In the genomic region with DNA sequence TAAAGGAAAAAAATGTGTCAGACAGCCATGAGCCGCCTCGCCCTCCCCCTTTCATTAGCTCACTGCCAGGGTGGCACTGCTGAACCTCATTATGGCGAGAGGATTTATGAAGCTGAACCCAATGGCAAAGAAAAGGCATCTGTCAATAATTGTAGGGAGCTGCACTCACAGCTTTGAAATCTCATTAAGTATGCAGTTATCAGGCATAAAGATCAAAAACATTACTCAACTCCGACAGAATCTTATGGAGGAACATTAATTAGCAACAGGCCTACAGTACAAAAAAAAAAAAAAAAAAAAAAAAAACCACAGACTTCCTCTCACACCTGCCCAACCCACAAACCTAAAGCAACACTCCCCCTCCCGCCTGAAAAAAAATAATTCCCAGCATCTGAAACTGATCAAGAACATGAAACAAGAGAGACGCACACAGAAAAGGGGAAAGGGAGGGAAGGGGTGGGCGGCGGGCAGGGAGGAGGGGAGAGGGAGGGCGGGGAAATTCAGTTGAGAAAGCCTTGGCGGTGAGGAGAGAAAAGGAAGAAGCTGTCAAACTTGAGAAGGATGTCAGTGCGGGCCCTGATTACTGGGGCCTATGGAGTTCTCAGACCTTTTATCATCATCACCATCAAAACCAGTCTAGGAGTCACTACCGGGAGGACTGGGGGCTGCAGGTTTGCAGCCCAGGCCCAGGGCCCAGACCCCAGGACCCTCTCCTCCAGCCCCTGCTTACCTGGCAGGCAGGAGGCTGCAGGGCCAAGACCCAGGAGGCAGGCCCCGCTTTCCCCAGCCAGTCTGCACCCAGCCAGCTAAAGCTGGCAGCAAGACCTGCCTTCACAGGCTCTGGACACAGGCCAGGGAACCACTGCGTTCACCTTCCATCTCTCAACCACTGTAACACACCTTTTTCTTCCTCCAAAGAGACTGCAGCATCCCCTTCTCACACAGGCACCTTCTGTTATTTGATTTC, we compare ENCODE assay signal across 8 cellular contexts. TPM values are rescaled to one million over a fixed set of nuclear protein-coding genes. Genes with fewer than 3 reads are reported as not detected.
A peak's percentile ranks its signal among the peaks of the same experiment; 100 is the strongest.
DNase-seq lines count a peak whose midpoint lies in the region; ATAC-seq and TF ChIP-seq lines count a peak whose summit lies in the region.

No MANE protein-coding gene starts in this region.

- no peak overlapping the region for H3K27ac Mint-ChIP-seq in endodermal cell

- no peak overlapping the region for H3K9ac ChIP-seq in endodermal cell (ENCODE audit: extremely low read depth, low read length, poor library complexity, severe bottlenecking)
- H3K9ac ChIP-seq in skeletal muscle satellite cell (ENCODE audit: low read depth, low read length): no peak overlapping the region

- H3K27me3 Mint-ChIP-seq in endodermal cell (ENCODE audit: insufficient read depth): peaks cover 8% of the 10 kb centered on the region

- no peaks in the 10 kb centered on the region for H3K9me3 Mint-ChIP-seq in endodermal cell

- H3K27me3 ChIP-seq in endodermal cell (ENCODE audit: control insufficient read depth, insufficient read depth, low read length, poor library complexity, severe bottlenecking) (peaks cover 13% of the 10 kb centered on the region), skeletal muscle satellite cell (ENCODE audit: control insufficient read depth, insufficient read depth, low read length) (no peaks in the 10 kb centered on the region)

- H3K4me2 ChIP-seq in skeletal muscle satellite cell (ENCODE audit: low read length): peak overlapping the region; percentile 61

- DNase-seq in activated CD4-positive, CD25-positive, alpha-beta regulatory T cell treated with anti-CD3 and anti-CD28 coated beads, Interleukin-2, amount 50 U/mL, for 72 hours: no peak
- DNase-seq in RPMI7951 (ENCODE audit: low read depth) (peak; percentile 76), endodermal cell (no peak), GM19240 (ENCODE audit: insufficient read length, low spot score) (no peak)

- H3K4me3 ChIP-seq in endodermal cell (ENCODE audit: low read length) (no peak overlapping the region), skeletal muscle satellite cell (ENCODE audit: low read length) (no peak overlapping the region)

- ATAC-seq in activated CD4-positive, CD25-positive, alpha-beta regulatory T cell treated with anti-CD3 and anti-CD28 coated beads, Interleukin-2, amount 50 U/mL, for 24 hours: peak; percentile 52 to 62
- ATAC-seq in HG02938 (IDR thresholded peaks at IDR 0.05; ENCODE audit: unreplicated experiment): no peak
- ATAC-seq in HG02885 (IDR thresholded peaks at IDR 0.05; ENCODE audit: poor library complexity, unreplicated experiment): no peak

- H3K4me1 Mint-ChIP-seq in endodermal cell: peaks cover 21% of the 10 kb centered on the region

- peak overlapping the region; percentile 24 for H3K27ac ChIP-seq in endodermal cell (ENCODE audit: low read depth, low read length)

- WGBS in endodermal cell (ENCODE audit: insufficient coverage in 1 of 2, insufficient read length in 1 of 2), 2 experiments: 50 to 68% methylated on average over 3 to 13 of the region's 14 CpGs

- TF ChIP-seq CTCF in endodermal cell (conservative IDR thresholded peaks at IDR 0.05): no peak

- H3K36me3 Mint-ChIP-seq in endodermal cell (ENCODE audit: low read depth): no peaks in the 10 kb centered on the region

- no peaks in the 10 kb centered on the region for H3K36me3 ChIP-seq in endodermal cell (ENCODE audit: control insufficient read depth, insufficient read depth, low read length)
- peaks cover 8% of the 10 kb centered on the region for H3K36me3 ChIP-seq in skeletal muscle satellite cell (ENCODE audit: insufficient read depth, low read length)

- no peak overlapping the region for H3K4me3 Mint-ChIP-seq in endodermal cell

- H3K9me3 ChIP-seq in endodermal cell (ENCODE audit: control insufficient read depth, low read length) (no peaks in the 10 kb centered on the region), skeletal muscle satellite cell (replicated peaks; ENCODE audit: low read length) (no peaks in the 10 kb centered on the region)

- H3K4me1 ChIP-seq in endodermal cell (ENCODE audit: control insufficient read depth, insufficient read depth, low read length) (peaks cover 2% of the 10 kb centered on the region), skeletal muscle satellite cell (ENCODE audit: control insufficient read depth, insufficient read depth, low read length) (peaks cover 47% of the 10 kb centered on the region)

RNA-seq across cellular contexts. Expression of a gene that starts 8.9 kb away (rescaled TPM):
- 8.5 and 9.9 TPM in 2 replicates for total RNA-seq in RPMI7951 (2014; rRNA removed; shearing (Covaris generic))
- 1 to 10 TPM in 1 of 2 donors, under 1 TPM in 1; 0.84 to 2.1 TPM for total RNA-seq in endodermal cell
- 10.0 TPM for polyA plus RNA-seq in endodermal cell (2013, experiment 1 of 2)
- polyA plus RNA-seq in endodermal cell (2013, experiment 2 of 2): 8.6 TPM
- 5.8 and 6.1 TPM in 2 replicates for total RNA-seq in skeletal muscle satellite cell (2012; rRNA removed)

Comparison
In these comparisons a context has a peak if more than half of its experiments do, and no peak if none do; other contexts are left out.
1. ATAC-seq: peak in activated CD4-positive, CD25-positive, alpha-beta regulatory T cell treated with anti-CD3 and anti-CD28 coated beads, Interleukin-2, amount 50 U/mL, for 24 hours (2 of 2); none in HG02938 (single experiment) and HG02885 (single experiment).